In genomic region chr13:26558074-26558805, GRCh38 we compare ENCODE assay signal across 8 cellular contexts. TPM values are rescaled to one million over a fixed set of nuclear protein-coding genes. Genes with fewer than 3 reads are reported as not detected.
A peak's percentile ranks its signal among the peaks of the same experiment; 100 is the strongest.
DNase-seq lines count a peak whose midpoint lies in the region; ATAC-seq, FAIRE-seq and TF ChIP-seq lines count a peak whose summit lies in the region.

No MANE protein-coding gene starts in this region.

- H4K5ac ChIP-seq in IMR-90 (ENCODE audit: low read depth, low read length), result no peak overlapping the region

- H3K36me3 ChIP-seq in IMR-90 (ENCODE audit: control insufficient read depth, insufficient read depth, low read length), result no peaks in the 10 kb centered on the region
- no peaks in the 10 kb centered on the region for H3K36me3 ChIP-seq in bronchial epithelial cell (ENCODE audit: control insufficient read depth, insufficient read depth, low read length)
- H3K36me3 ChIP-seq in transverse colon, result no peaks in the 10 kb centered on the region
- no peaks in the 10 kb centered on the region for H3K36me3 ChIP-seq in effector memory CD4-positive, alpha-beta T cell (ENCODE audit: control insufficient read depth, insufficient read depth, low read length)

- TF ChIP-seq CTCF in GM13976 (IDR thresholded peaks at IDR 0.05; ENCODE audit: borderline replicate concordance, control extremely low read depth, extremely low read depth, insufficient read depth, missing control alignments) (no peak), IMR-90 (conservative IDR thresholded peaks at IDR 0.05; ENCODE audit: low read depth, low read length) (no peak), bronchial epithelial cell (IDR thresholded peaks at IDR 0.05; ENCODE audit: insufficient read depth, low read length, severe bottlenecking) (no peak), lower leg skin (IDR thresholded peaks at IDR 0.05) (no peak), transverse colon (IDR thresholded peaks at IDR 0.05) (no peak), GM13977 (IDR thresholded peaks at IDR 0.05; ENCODE audit: extremely low read depth, insufficient read depth, missing control alignments) (no peak)

- TF ChIP-seq EP300 in transverse colon (IDR thresholded peaks at IDR 0.05; ENCODE audit: low read depth), result no peak

- H3K4ac ChIP-seq in IMR-90 (ENCODE audit: low read depth, low read length), result peak overlapping the region; percentile 10; the same call in 1 of the 2 replicates

- POLR2A ChIA-PET in IMR-90 (lab: Charles Lee; ENCODE audit: unreplicated experiment), result interaction anchor here (1.1 kb wide), 1 partner anchor 61 kb away, joined by 3 read pairs; no protein-coding TSS in a partner anchor

- H3K9me1 ChIP-seq in IMR-90 (ENCODE audit: insufficient read depth, low read length), result peaks cover 24% of the 10 kb centered on the region

- no peak overlapping the region for H3K56ac ChIP-seq in IMR-90 (ENCODE audit: extremely low read depth, insufficient read depth, low read length)

- CTCF ChIA-PET in IMR-90 (lab: Yijun Ruan, JAX), result interaction anchor here (0.7 kb wide), 1 partner anchor 360 kb away, joined by 3 read pairs; no protein-coding TSS in a partner anchor

- H3K14ac ChIP-seq in IMR-90 (replicated peaks; ENCODE audit: low read depth, low read length), result no peak overlapping the region

- ATAC-seq in IMR-90 (ENCODE audit: low read depth), result peak; percentile 6

- peak overlapping the region; percentile 25; the same call in 1 of the 2 replicates for H2BK120ac ChIP-seq in IMR-90 (ENCODE audit: low read depth, low read length)

- peak overlapping the region; percentile 80 for H3K9ac ChIP-seq in IMR-90 (ENCODE audit: low read depth, low read length)

- TF ChIP-seq RAD21 in IMR-90 (IDR thresholded peaks at IDR 0.05; ENCODE audit: low read length), result no peak

- FAIRE-seq in bronchial epithelial cell (lab: Jason Lieb, UNC), result no peak

- H3K79me1 ChIP-seq in IMR-90 (ENCODE audit: low read depth in 1 of 2, low read length in 2 of 2), result peaks cover 24 to 46% of the 10 kb centered on the region in 2 experiments

- H3K27me3 ChIP-seq in IMR-90 (ENCODE audit: control insufficient read depth, insufficient read depth, low read length) (peaks cover 5% of the 10 kb centered on the region), bronchial epithelial cell (ENCODE audit: control insufficient read depth, insufficient read depth, low read length) (no peaks in the 10 kb centered on the region), transverse colon (peaks cover 68% of the 10 kb centered on the region)
- H3K27me3 ChIP-seq in effector memory CD4-positive, alpha-beta T cell (replicated peaks; ENCODE audit: control insufficient read depth, insufficient read depth, low read length, poor library complexity, severe bottlenecking), result no peaks in the 10 kb centered on the region

- H3K4me1 ChIP-seq in IMR-90 (ENCODE audit: control insufficient read depth, insufficient read depth, low read length) (peaks cover 18% of the 10 kb centered on the region), transverse colon (peaks cover 0 to 20% (median 6%) of the 10 kb centered on the region in 4 donors)
- peaks cover 7% of the 10 kb centered on the region for H3K4me1 ChIP-seq in effector memory CD4-positive, alpha-beta T cell (ENCODE audit: control insufficient read depth, insufficient read depth, low read length, poor library complexity, severe bottlenecking)

- WGBS in IMR-90 (ENCODE audit: extremely low coverage in 2 of 2, insufficient read length in 1 of 2), 2 experiments, result 0% methylated on average over 23 of the region's 73 CpGs; no CpG with 5 or more reads in 1 of the 2 experiments
- WGBS in lower leg skin, 2 donors, result 6 to 8% methylated on average over 17 to 33 of the region's 73 CpGs
- 4 to 19% methylated on average over 6 to 65 of the region's 73 CpGs for WGBS in transverse colon (ENCODE audit: low coverage in 1 of 2), 2 donors

- H2AK9ac ChIP-seq in IMR-90 (replicated peaks; ENCODE audit: low read depth, low read length, poor library complexity), result peak overlapping the region; percentile 96

- H3K27ac ChIP-seq in IMR-90 (ENCODE audit: insufficient read depth, low read length) (peak overlapping the region; percentile 72), transverse colon (peak overlapping the region; percentile 55 to 79 (median 62))
- H3K27ac ChIP-seq in effector memory CD4-positive, alpha-beta T cell (ENCODE audit: insufficient read depth, low read length, poor library complexity, severe bottlenecking), result no peak overlapping the region

- H2AFZ ChIP-seq in IMR-90 (replicated peaks; ENCODE audit: low read length, poor library complexity), result peak overlapping the region; percentile 95

- H3K9me3 ChIP-seq in IMR-90 (ENCODE audit: control insufficient read depth, insufficient read depth, low read length), result peaks cover 2% of the 10 kb centered on the region
- no peaks in the 10 kb centered on the region for H3K9me3 ChIP-seq in transverse colon
- no peaks in the 10 kb centered on the region for H3K9me3 ChIP-seq in effector memory CD4-positive, alpha-beta T cell (ENCODE audit: control insufficient read depth, low read length)

- dilution Hi-C loops in IMR-90 (cut with HindIII; ENCODE audit: low sequenced_read_pairs, unreplicated experiment), result no loop called here

- H3K4me2 ChIP-seq in IMR-90 (ENCODE audit: low read depth, low read length), result peak overlapping the region; percentile 77

- H4K20me1 ChIP-seq in IMR-90 (ENCODE audit: insufficient read depth, low read length), result peaks cover 20% of the 10 kb centered on the region

- H3K4me3 ChIP-seq in IMR-90 (ENCODE audit: insufficient read depth, low read depth, low read length), result peak overlapping the region; percentile 83
- peak overlapping the region; percentile 70 for H3K4me3 ChIP-seq in bronchial epithelial cell (ENCODE audit: low read depth, low read length)
- peak overlapping the region; percentile 72 for H3K4me3 ChIP-seq in lower leg skin (ENCODE audit: low read depth, poor library complexity, severe bottlenecking)
- peak overlapping the region; percentile 58 to 83 (median 81) for H3K4me3 ChIP-seq in transverse colon
- H3K4me3 ChIP-seq in effector memory CD4-positive, alpha-beta T cell (ENCODE audit: insufficient read depth, low read depth, low read length, poor library complexity, severe bottlenecking), result no peak overlapping the region

- DNase-seq in GM13976 (ENCODE audit: low spot score) (peak; percentile 24), IMR-90 (peak; percentile 13), bronchial epithelial cell (ENCODE audit: low read depth) (no peak), lower leg skin (ENCODE audit: low spot score in 2 of 2) (peak in 1 of 2 donors; percentile 85), transverse colon (no peak), GM13977 (ENCODE audit: low spot score) (no peak), A172 (ENCODE audit: low spot score) (no peak)
- DNase-seq in effector memory CD4-positive, alpha-beta T cell, result no peak

- peak overlapping the region; percentile 52 for H2BK5ac ChIP-seq in IMR-90 (ENCODE audit: low read depth, low read length, poor library complexity, severe bottlenecking)

- TF ChIP-seq POLR2A in IMR-90 (IDR thresholded peaks at IDR 0.05; ENCODE audit: low read depth, low read length) (no peak), lower leg skin (IDR thresholded peaks at IDR 0.05) (no peak), transverse colon (IDR thresholded peaks at IDR 0.05) (no peak)

- H4K91ac ChIP-seq in IMR-90 (ENCODE audit: insufficient read depth, low read depth, low read length), result no peak overlapping the region

- intact Hi-C loops in IMR-90 (cut with micrococcal nuclease) (loop anchor here (5.0 kb wide), 3 partner anchors 61 to 139 kb away; no protein-coding TSS in a partner anchor), lower leg skin (cut with DNase I; ENCODE audit: low total_unique reads) (no loop called here), transverse colon (cut with DNase I; ENCODE audit: low total_unique reads) (no loop called here)

- H2BK20ac ChIP-seq in IMR-90 (ENCODE audit: low read depth, low read length), result no peak overlapping the region

- no peak overlapping the region for H4K8ac ChIP-seq in IMR-90 (ENCODE audit: low read depth in 2 of 2, low read length in 2 of 2)

- peak overlapping the region; percentile 20; the same call in 1 of the 2 replicates for H3K18ac ChIP-seq in IMR-90 (ENCODE audit: low read depth, low read length)

- in situ Hi-C loops in GM13976 (cut with MboI; ENCODE audit: low sequenced_read_pairs, unreplicated experiment) (no loop called here), IMR-90 (cut with MboI; ENCODE audit: low sequenced_read_pairs) (no loop called here), transverse colon (cut with MboI; ENCODE audit: low pct_ligation_motif_present in 1 of 4, low pct_unique_long_range_greater_than_20kb in 1 of 4, low sequenced_read_pairs in 3 of 4) (no loop called here), GM13977 (cut with MboI; ENCODE audit: low pct_unique_long_range_greater_than_20kb, low sequenced_read_pairs, unreplicated experiment) (no loop called here)

- BruUV-seq in IMR-90 (replicated peaks; lab: Mats Ljungman, UMichigan), result no TSS peak

- H2BK15ac ChIP-seq in IMR-90 (ENCODE audit: low read depth, low read length), result no peak overlapping the region; the same call in 2 of the 3 replicates

- H2AK5ac ChIP-seq in IMR-90 (ENCODE audit: low read depth, low read length), result no peak overlapping the region

- H3K23ac ChIP-seq in IMR-90 (ENCODE audit: low read depth, low read length), result 0 out of 2 replicates have a peak overlapping the region, but pooled peaks have one; percentile 45

TF ChIP-seq in IMR-90, 13 proteins besides CTCF, POLR2A, EP300 and RAD21 (continues in another document):
- no peak for TF ChIP-seq SMC3 (IDR thresholded peaks at IDR 0.05; ENCODE audit: low read depth, low read length)
- no peak for TF ChIP-seq BHLHE40 (IDR thresholded peaks at IDR 0.05; ENCODE audit: low read depth, low read length)
- no peak for TF ChIP-seq ELK1 (IDR thresholded peaks at IDR 0.05; ENCODE audit: borderline replicate concordance, low read depth, low read length)
- TF ChIP-seq CHD1 (IDR thresholded peaks at IDR 0.05; ENCODE audit: low read depth, low read length), result no peak
- TF ChIP-seq RFX5 (IDR thresholded peaks at IDR 0.05; ENCODE audit: low read depth, low read length), result no peak

RNA-seq across cellular contexts. Expression of gene WASF3, which starts 0.8 kb away (rescaled TPM):
- 4.3 and 5.8 TPM in 2 replicates for total RNA-seq in IMR-90 (2012; rRNA removed)
- 10.5 and 11.4 TPM in 2 replicates for polyA plus RNA-seq in IMR-90 (2012; rRNA removed)
- 5.8 and 6.7 TPM in 2 replicates for polyA plus RNA-seq in IMR-90 (2012; cell fraction: cytosol; rRNA removed)
- polyA plus RNA-seq in IMR-90 (2012; cell fraction: nucleus; rRNA removed; ENCODE audit: low replicate concordance), result 13.3 and 26.5 TPM in 2 replicates
- total RNA-seq in bronchial epithelial cell, result 4.5 and 5.5 TPM in 2 replicates
- 10 to 100 TPM in 1 of 4 donors, 1 to 10 TPM in 3; 3.4 to 12.8 (median 6.7) TPM for total RNA-seq in lower leg skin
- total RNA-seq in transverse colon, result 1 to 10 TPM in 2 of 4 donors, under 1 TPM in 2; 0.75 to 4.9 (median 2.3) TPM
- 4.0 and 5.2 TPM in 2 replicates for total RNA-seq in A172 (2014; rRNA removed; shearing (Covaris generic))

Comparison
In these comparisons a context has a peak if more than half of its experiments do, and no peak if none do; other contexts are left out.
1. DNase-seq: peak in GM13976 (single experiment) and IMR-90 (single experiment); none in bronchial epithelial cell (single experiment), transverse colon (single experiment), GM13977 (single experiment), effector memory CD4-positive, alpha-beta T cell (0 of 3) and A172 (single experiment).